ENCODE assay signal across 9 cellular contexts in genomic region chr4:1305781-1306455, GRCh38. TPM values are rescaled to one million over a fixed set of nuclear protein-coding genes. Genes with fewer than 3 reads are reported as not detected.
A peak's percentile ranks its signal among the peaks of the same experiment; 100 is the strongest.
DNase-seq lines count a peak whose midpoint lies in the region; ATAC-seq lines count a peak whose summit lies in the region.
"Had no signal": no experiment of that assay in that cellular context is flagged by ENCODE, and none has a peak within 500 bp of the region (broad histone marks: within the 10 kb centered on the region; RNA-seq: fewer than 3 reads in every experiment).

No MANE protein-coding gene starts in this region.

- CTCF ChIA-PET in activated CD8-positive, alpha-beta memory T cell treated with anti-CD3 and anti-CD28 coated beads, Interleukin-2, amount 10 ng/mL, durations not matched to agents 7 days and 5 days (lab: Charles Lee) = no interaction called here
- CTCF ChIA-PET in activated CD4-positive, alpha-beta memory T cell treated with anti-CD3 and anti-CD28 coated beads, Interleukin-2, amount 10 ng/mL, durations not matched to agents 7 days and 5 days (lab: Charles Lee) = no interaction called here

- POLR2A ChIA-PET in activated CD4-positive, alpha-beta memory T cell treated with anti-CD3 and anti-CD28 coated beads, Interleukin-2, amount 10 ng/mL, durations not matched to agents 7 days and 5 days (lab: Charles Lee) = interaction anchor here (1.1 to 1.7 kb wide), 2 partner anchors 16 to 42 kb away, joined by 3 to 4 read pairs; partner anchors contain the start of gene MAEA

- H3K27ac ChIP-seq in esophagus (ENCODE audit: low read depth in 2 of 2, low read length in 1 of 2) = peak overlapping the region; percentile 70 to 91
- no peak overlapping the region for H3K27ac ChIP-seq in aorta (ENCODE audit: low read depth in 1 of 2, low read length in 2 of 2)
- H3K27ac ChIP-seq: tibial artery had no signal

- peak; percentile 70 for DNase-seq in activated CD8-positive, alpha-beta memory T cell treated with anti-CD3 and anti-CD28 coated beads, Interleukin-2, amount 10 ng/mL, durations not matched to agents 7 days and 5 days
- no peak for DNase-seq in activated CD8-positive, alpha-beta memory T cell treated with anti-CD3 and anti-CD28 coated beads, Interleukin-2, amount 50 U/mL, for 48 hours
- peak; percentile 68 for DNase-seq in activated CD4-positive, alpha-beta memory T cell treated with anti-CD3 and anti-CD28 coated beads, Interleukin-2, amount 10 ng/mL, durations not matched to agents 7 days and 5 days
- DNase-seq in stimulated activated effector memory CD8-positive, alpha-beta T cell treated with anti-CD3 and anti-CD28 coated beads, Interleukin-12 subunit alpha, Interleukin-12 subunit beta, amount 100 ng/mL, for 72 hours (ENCODE audit: low spot score in 2 of 2) = no peak
- no peak for DNase-seq in UCSD-AML1 (lab: John Stamatoyannopoulos, UW; ENCODE audit: unreplicated experiment)
- no peak for DNase-seq in SW 1271 (lab: John Stamatoyannopoulos, UW)
- no peak for DNase-seq in aorta
- DNase-seq: tibial artery had no signal

- H3K27ac Mint-ChIP-seq in activated CD8-positive, alpha-beta memory T cell treated with anti-CD3 and anti-CD28 coated beads, Interleukin-2, amount 10 ng/mL, durations not matched to agents 7 days and 5 days = peak overlapping the region; percentile 78
- H3K27ac Mint-ChIP-seq in activated CD4-positive, alpha-beta memory T cell treated with anti-CD3 and anti-CD28 coated beads, Interleukin-2, amount 10 ng/mL, durations not matched to agents 7 days and 5 days = peak overlapping the region; percentile 84
- peak overlapping the region; percentile 89 for H3K27ac Mint-ChIP-seq in stimulated activated effector memory CD8-positive, alpha-beta T cell treated with anti-CD3 and anti-CD28 coated beads, Interleukin-12 subunit alpha, Interleukin-12 subunit beta, amount 100 ng/mL, for 72 hours

- no peaks in the 10 kb centered on the region for H3K9me3 Mint-ChIP-seq in activated CD8-positive, alpha-beta memory T cell treated with anti-CD3 and anti-CD28 coated beads, Interleukin-2, amount 10 ng/mL, durations not matched to agents 7 days and 5 days (ENCODE audit: low read depth)
- H3K9me3 Mint-ChIP-seq in activated CD4-positive, alpha-beta memory T cell treated with anti-CD3 and anti-CD28 coated beads, Interleukin-2, amount 10 ng/mL, durations not matched to agents 7 days and 5 days = no peaks in the 10 kb centered on the region
- H3K9me3 Mint-ChIP-seq in stimulated activated effector memory CD8-positive, alpha-beta T cell treated with anti-CD3 and anti-CD28 coated beads, Interleukin-12 subunit alpha, Interleukin-12 subunit beta, amount 100 ng/mL, for 72 hours = no peaks in the 10 kb centered on the region

- WGBS in esophagus, 2 donors = 66 to 69% methylated on average over 17 of the region's 17 CpGs
- WGBS in aorta, 2 donors = 81 to 85% methylated on average over 17 of the region's 17 CpGs

- H3K9me3 ChIP-seq in esophagus (ENCODE audit: control insufficient read depth in 2 of 2, insufficient read depth in 1 of 2, low read depth in 1 of 2, low read length in 1 of 2) (no peaks in the 10 kb centered on the region), aorta (ENCODE audit: control insufficient read depth, low read length) (no peaks in the 10 kb centered on the region)
- H3K9me3 ChIP-seq: tibial artery had no signal

- intact Hi-C loops in aorta (cut with DNase I) = loop anchor here in 1 of 2 donors (5.0 kb wide), 1 partner anchor 41 kb away; the partner anchor contains the start of gene UVSSA

- H3K27me3 Mint-ChIP-seq in activated CD8-positive, alpha-beta memory T cell treated with anti-CD3 and anti-CD28 coated beads, Interleukin-2, amount 10 ng/mL, durations not matched to agents 7 days and 5 days = no peaks in the 10 kb centered on the region
- no peaks in the 10 kb centered on the region for H3K27me3 Mint-ChIP-seq in activated CD4-positive, alpha-beta memory T cell treated with anti-CD3 and anti-CD28 coated beads, Interleukin-2, amount 10 ng/mL, durations not matched to agents 7 days and 5 days

- no peak overlapping the region for H3K4me3 ChIP-seq in esophagus (ENCODE audit: low read depth in 1 of 2, low read length in 2 of 2)
- no peak overlapping the region for H3K4me3 ChIP-seq in aorta (ENCODE audit: low read length in 2 of 2)
- H3K4me3 ChIP-seq: tibial artery had no signal

- H3K4me1 ChIP-seq in esophagus (ENCODE audit: control insufficient read depth in 2 of 2, insufficient read depth in 2 of 2, low read length in 1 of 2) (peaks cover 11 to 24% of the 10 kb centered on the region in 2 donors), aorta (ENCODE audit: control insufficient read depth in 1 of 2, insufficient read depth in 2 of 2, low read length in 2 of 2) (no peaks in the 10 kb centered on the region)

- H3K36me3 ChIP-seq in esophagus (ENCODE audit: control insufficient read depth in 2 of 2, insufficient read depth in 2 of 2, low read length in 1 of 2) = peaks cover 0 to 11% of the 10 kb centered on the region in 2 donors
- H3K36me3 ChIP-seq in aorta (ENCODE audit: control insufficient read depth in 1 of 2, insufficient read depth in 2 of 2, low read length in 1 of 2) = no peaks in the 10 kb centered on the region

- H3K36me3 Mint-ChIP-seq in activated CD8-positive, alpha-beta memory T cell treated with anti-CD3 and anti-CD28 coated beads, Interleukin-2, amount 10 ng/mL, durations not matched to agents 7 days and 5 days = peaks cover 32% of the 10 kb centered on the region
- peaks cover 52% of the 10 kb centered on the region for H3K36me3 Mint-ChIP-seq in activated CD4-positive, alpha-beta memory T cell treated with anti-CD3 and anti-CD28 coated beads, Interleukin-2, amount 10 ng/mL, durations not matched to agents 7 days and 5 days (ENCODE audit: low read depth)
- H3K36me3 Mint-ChIP-seq in stimulated activated effector memory CD8-positive, alpha-beta T cell treated with anti-CD3 and anti-CD28 coated beads, Interleukin-12 subunit alpha, Interleukin-12 subunit beta, amount 100 ng/mL, for 72 hours = peaks cover 51% of the 10 kb centered on the region

- peaks cover 57% of the 10 kb centered on the region for H3K4me1 Mint-ChIP-seq in activated CD8-positive, alpha-beta memory T cell treated with anti-CD3 and anti-CD28 coated beads, Interleukin-2, amount 10 ng/mL, durations not matched to agents 7 days and 5 days
- H3K4me1 Mint-ChIP-seq in activated CD4-positive, alpha-beta memory T cell treated with anti-CD3 and anti-CD28 coated beads, Interleukin-2, amount 10 ng/mL, durations not matched to agents 7 days and 5 days = peaks cover 69% of the 10 kb centered on the region
- peaks cover 69% of the 10 kb centered on the region for H3K4me1 Mint-ChIP-seq in stimulated activated effector memory CD8-positive, alpha-beta T cell treated with anti-CD3 and anti-CD28 coated beads, Interleukin-12 subunit alpha, Interleukin-12 subunit beta, amount 100 ng/mL, for 72 hours

- H3K27me3 ChIP-seq in esophagus (ENCODE audit: control insufficient read depth in 1 of 2, insufficient read depth in 2 of 2, low read length in 2 of 2) = no peaks in the 10 kb centered on the region
- H3K27me3 ChIP-seq in aorta (ENCODE audit: control insufficient read depth in 1 of 2, insufficient read depth in 2 of 2, low read length in 1 of 2) = no peaks in the 10 kb centered on the region
- H3K27me3 ChIP-seq: tibial artery had no signal

- ATAC-seq in activated CD8-positive, alpha-beta memory T cell treated with anti-CD3 and anti-CD28 coated beads, Interleukin-2, amount 10 ng/mL, durations not matched to agents 7 days and 5 days = peak; percentile 58
- ATAC-seq in stimulated activated effector memory CD8-positive, alpha-beta T cell treated with anti-CD3 and anti-CD28 coated beads, Interleukin-12 subunit alpha, Interleukin-12 subunit beta, amount 100 ng/mL, for 72 hours = no peak
- no peak for ATAC-seq in aorta (ENCODE audit: low FRiP score)

- peak overlapping the region; percentile 24 for H3K4me3 Mint-ChIP-seq in activated CD8-positive, alpha-beta memory T cell treated with anti-CD3 and anti-CD28 coated beads, Interleukin-2, amount 10 ng/mL, durations not matched to agents 7 days and 5 days
- H3K4me3 Mint-ChIP-seq in activated CD4-positive, alpha-beta memory T cell treated with anti-CD3 and anti-CD28 coated beads, Interleukin-2, amount 10 ng/mL, durations not matched to agents 7 days and 5 days = peak overlapping the region; percentile 16
- H3K4me3 Mint-ChIP-seq in stimulated activated effector memory CD8-positive, alpha-beta T cell treated with anti-CD3 and anti-CD28 coated beads, Interleukin-12 subunit alpha, Interleukin-12 subunit beta, amount 100 ng/mL, for 72 hours = peak overlapping the region; percentile 51

RNA-seq across cellular contexts. Expression of gene MAEA, which starts 16.2 kb away (rescaled TPM):
- total RNA-seq in activated CD8-positive, alpha-beta memory T cell treated with anti-CD3 and anti-CD28 coated beads, Interleukin-2, amount 10 ng/mL, durations not matched to agents 7 days and 5 days = 10 to 100 TPM; 63.9 to 70.0 TPM
- 10 to 100 TPM; 61.6 to 64.1 TPM for total RNA-seq in activated CD4-positive, alpha-beta memory T cell treated with anti-CD3 and anti-CD28 coated beads, Interleukin-2, amount 10 ng/mL, durations not matched to agents 7 days and 5 days
- polyA plus RNA-seq in esophagus (10 to 100 TPM; 43.3 to 54.3 TPM), aorta (10 to 100 TPM; 32.4 to 62.0 TPM)
- 10 to 100 TPM; 49.8 to 61.3 TPM for total RNA-seq in aorta

RNA-seq across cellular contexts. Expression of gene UVSSA, which starts 41.1 kb away (rescaled TPM):
- 10 to 100 TPM; 18.2 to 25.2 TPM for total RNA-seq in activated CD8-positive, alpha-beta memory T cell treated with anti-CD3 and anti-CD28 coated beads, Interleukin-2, amount 10 ng/mL, durations not matched to agents 7 days and 5 days
- total RNA-seq in activated CD4-positive, alpha-beta memory T cell treated with anti-CD3 and anti-CD28 coated beads, Interleukin-2, amount 10 ng/mL, durations not matched to agents 7 days and 5 days = 10 to 100 TPM; 22.2 to 22.3 TPM
- polyA plus RNA-seq in esophagus (10 to 100 TPM in 1 of 2 donors, 1 to 10 TPM in 1; 4.8 to 13.0 TPM), aorta (10 to 100 TPM in 1 of 2 donors, 1 to 10 TPM in 1; 2.3 to 12.7 TPM)
- total RNA-seq in aorta = 10 to 100 TPM; 19.9 to 33.5 TPM

RNA-seq across cellular contexts. Expression of gene CTBP1, which starts 57.0 kb away (rescaled TPM):
- total RNA-seq in activated CD8-positive, alpha-beta memory T cell treated with anti-CD3 and anti-CD28 coated beads, Interleukin-2, amount 10 ng/mL, durations not matched to agents 7 days and 5 days = 100 to 1,000 TPM; 193 to 250 TPM
- total RNA-seq in activated CD4-positive, alpha-beta memory T cell treated with anti-CD3 and anti-CD28 coated beads, Interleukin-2, amount 10 ng/mL, durations not matched to agents 7 days and 5 days = 100 to 1,000 TPM; 209 to 221 TPM
- polyA plus RNA-seq in esophagus (10 to 100 TPM; 71.7 to 87.2 TPM), aorta (10 to 100 TPM; 66.4 to 96.5 TPM)
- total RNA-seq in aorta = 100 to 1,000 TPM; 111 to 145 TPM

Comparison
In these comparisons a context has a peak if more than half of its experiments do, and no peak if none do; other contexts are left out.
1. DNase-seq: peak in activated CD8-positive, alpha-beta memory T cell treated with anti-CD3 and anti-CD28 coated beads, Interleukin-2, amount 10 ng/mL, durations not matched to agents 7 days and 5 days (single experiment) and activated CD4-positive, alpha-beta memory T cell treated with anti-CD3 and anti-CD28 coated beads, Interleukin-2, amount 10 ng/mL, durations not matched to agents 7 days and 5 days (single experiment); none in activated CD8-positive, alpha-beta memory T cell treated with anti-CD3 and anti-CD28 coated beads, Interleukin-2, amount 50 U/mL, for 48 hours (single experiment), stimulated activated effector memory CD8-positive, alpha-beta T cell treated with anti-CD3 and anti-CD28 coated beads, Interleukin-12 subunit alpha, Interleukin-12 subunit beta, amount 100 ng/mL, for 72 hours (0 of 2), UCSD-AML1 (single experiment), SW 1271 (0 of 2) and aorta (0 of 2).
2. H3K27ac ChIP-seq: peak in esophagus (2 of 2); none in aorta (0 of 2).
3. Peak in every context shown above with its lines, with median percentiles within 50 percentile points of each other: H3K27ac Mint-ChIP-seq and H3K4me3 Mint-ChIP-seq.